Comparison of ENCODE assay signal across 11 cellular contexts in genomic region chr1:114113801-114114750, GRCh38. TPM values are rescaled to one million over a fixed set of nuclear protein-coding genes. Genes with fewer than 3 reads are reported as not detected.
DNase-seq lines count a peak whose midpoint lies in the region; ATAC-seq and TF ChIP-seq lines count a peak whose summit lies in the region.
"Had no signal": no experiment of that assay in that cellular context is flagged by ENCODE, and none has a peak within 500 bp of the region (broad histone marks: within the 10 kb centered on the region; RNA-seq: fewer than 3 reads in every experiment).

No MANE protein-coding gene starts in this region.

- no peaks in the 10 kb centered on the region for H3K27me3 Mint-ChIP-seq in activated CD8-positive, alpha-beta T cell treated with anti-CD3 and anti-CD28 coated beads, Interleukin-2, amount 10 ng/mL, durations not matched to agents 7 days and 5 days (ENCODE audit: low read depth)
- H3K27me3 Mint-ChIP-seq in activated CD8-positive, alpha-beta T cell treated with anti-CD3 and anti-CD28 coated beads for 36 hours = no peaks in the 10 kb centered on the region

- no peaks in the 10 kb centered on the region for H3K36me3 ChIP-seq in PC-9 (ENCODE audit: low read depth)

- H3K27ac Mint-ChIP-seq in activated CD8-positive, alpha-beta T cell treated with anti-CD3 and anti-CD28 coated beads, Interleukin-2, amount 10 ng/mL, durations not matched to agents 7 days and 5 days = peak overlapping the region; percentile 73
- H3K27ac Mint-ChIP-seq in activated CD8-positive, alpha-beta T cell treated with anti-CD3 and anti-CD28 coated beads for 36 hours = no peak overlapping the region
- H3K27ac Mint-ChIP-seq in stimulated activated effector memory CD8-positive, alpha-beta T cell treated with anti-CD3 and anti-CD28 coated beads, Interleukin-12 subunit alpha, Interleukin-12 subunit beta, amount 100 ng/mL, for 72 hours = peak overlapping the region; percentile 66

- no peak for DNase-seq in activated CD8-positive, alpha-beta T cell treated with anti-CD3 and anti-CD28 coated beads, Interleukin-2, amount 10 ng/mL, durations not matched to agents 7 days and 5 days
- no peak for DNase-seq in activated CD8-positive, alpha-beta T cell treated with anti-CD3 and anti-CD28 coated beads for 36 hours
- DNase-seq in PC-9 (peak; percentile 67 to 99), epithelial cell of esophagus (ENCODE audit: low read depth) (peak; percentile 82)
- no peak for DNase-seq in stimulated activated effector memory CD8-positive, alpha-beta T cell treated with anti-CD3 and anti-CD28 coated beads, Interleukin-12 subunit alpha, Interleukin-12 subunit beta, amount 100 ng/mL, for 72 hours (ENCODE audit: low spot score in 2 of 2)
- DNase-seq in activated CD8-positive, alpha-beta memory T cell treated with anti-CD3 and anti-CD28 coated beads for 24 hours = no peak
- DNase-seq: NCI-H1436 treated with DMSO at 0.1 percent for 48 hours; stimulated activated naive CD4-positive, alpha-beta T cell treated with Interleukin-2 at 50 U/mL for 16 hours had no signal

- H3K4me1 ChIP-seq in PC-9 (replicated peaks; ENCODE audit: insufficient read depth) = peaks cover 67% of the 10 kb centered on the region

- H3K4me3 Mint-ChIP-seq in activated CD8-positive, alpha-beta T cell treated with anti-CD3 and anti-CD28 coated beads, Interleukin-2, amount 10 ng/mL, durations not matched to agents 7 days and 5 days = no peak overlapping the region
- H3K4me3 Mint-ChIP-seq in activated CD8-positive, alpha-beta T cell treated with anti-CD3 and anti-CD28 coated beads for 36 hours = no peak overlapping the region
- H3K4me3 Mint-ChIP-seq in stimulated activated effector memory CD8-positive, alpha-beta T cell treated with anti-CD3 and anti-CD28 coated beads, Interleukin-12 subunit alpha, Interleukin-12 subunit beta, amount 100 ng/mL, for 72 hours = no peak overlapping the region

- H3K79me2 ChIP-seq in PC-9 (ENCODE audit: low read depth) = no peaks in the 10 kb centered on the region

- H3K9me2 ChIP-seq in PC-9 (ENCODE audit: insufficient read depth) = no peaks in the 10 kb centered on the region

- H3K4me2 ChIP-seq in PC-9 = peak overlapping the region; percentile 75

- POLR2A ChIA-PET in activated CD8-positive, alpha-beta T cell treated with anti-CD3 and anti-CD28 coated beads, Interleukin-2, amount 10 ng/mL, durations not matched to agents 7 days and 5 days (lab: Charles Lee) = no interaction called here
- POLR2A ChIA-PET in activated CD8-positive, alpha-beta T cell treated with anti-CD3 and anti-CD28 coated beads for 36 hours (lab: Charles Lee) = no interaction called here
- POLR2A ChIA-PET in PC-9 (lab: Charles Lee; ENCODE audit: unreplicated experiment) = interaction anchor here (0.6 kb wide), 1 partner anchor 1296 kb away, joined by 9 read pairs; no protein-coding TSS in a partner anchor

- peak overlapping the region; percentile 96 for H3K27ac ChIP-seq in PC-9

- H3K27me3 ChIP-seq in PC-9 (ENCODE audit: insufficient read depth, low read depth) = no peaks in the 10 kb centered on the region

- CTCF ChIA-PET in activated CD8-positive, alpha-beta T cell treated with anti-CD3 and anti-CD28 coated beads, Interleukin-2, amount 10 ng/mL, durations not matched to agents 7 days and 5 days (lab: Charles Lee) = no interaction called here
- CTCF ChIA-PET in activated CD8-positive, alpha-beta T cell treated with anti-CD3 and anti-CD28 coated beads for 36 hours (lab: Charles Lee) = no interaction called here
- CTCF ChIA-PET in PC-9 (lab: Charles Lee) = no interaction called here

- peak overlapping the region; percentile 17 for H2AFZ ChIP-seq in PC-9

- no peaks in the 10 kb centered on the region for H3K36me3 Mint-ChIP-seq in activated CD8-positive, alpha-beta T cell treated with anti-CD3 and anti-CD28 coated beads, Interleukin-2, amount 10 ng/mL, durations not matched to agents 7 days and 5 days (ENCODE audit: low read depth)
- no peaks in the 10 kb centered on the region for H3K36me3 Mint-ChIP-seq in activated CD8-positive, alpha-beta T cell treated with anti-CD3 and anti-CD28 coated beads for 36 hours (ENCODE audit: low read depth)
- no peaks in the 10 kb centered on the region for H3K36me3 Mint-ChIP-seq in stimulated activated effector memory CD8-positive, alpha-beta T cell treated with anti-CD3 and anti-CD28 coated beads, Interleukin-12 subunit alpha, Interleukin-12 subunit beta, amount 100 ng/mL, for 72 hours

- H3K9me3 ChIP-seq in PC-9 (ENCODE audit: insufficient read depth, low read depth) = no peaks in the 10 kb centered on the region

- no peaks in the 10 kb centered on the region for H3K9me3 Mint-ChIP-seq in activated CD8-positive, alpha-beta T cell treated with anti-CD3 and anti-CD28 coated beads, Interleukin-2, amount 10 ng/mL, durations not matched to agents 7 days and 5 days (ENCODE audit: insufficient read depth)
- H3K9me3 Mint-ChIP-seq in activated CD8-positive, alpha-beta T cell treated with anti-CD3 and anti-CD28 coated beads for 36 hours = no peaks in the 10 kb centered on the region
- H3K9me3 Mint-ChIP-seq in stimulated activated effector memory CD8-positive, alpha-beta T cell treated with anti-CD3 and anti-CD28 coated beads, Interleukin-12 subunit alpha, Interleukin-12 subunit beta, amount 100 ng/mL, for 72 hours = no peaks in the 10 kb centered on the region

- ATAC-seq in activated CD8-positive, alpha-beta T cell treated with anti-CD3 and anti-CD28 coated beads, Interleukin-2, amount 10 ng/mL, durations not matched to agents 7 days and 5 days = no peak
- no peak for ATAC-seq in activated CD8-positive, alpha-beta T cell treated with anti-CD3 and anti-CD28 coated beads for 36 hours
- ATAC-seq in stimulated activated effector memory CD8-positive, alpha-beta T cell treated with anti-CD3 and anti-CD28 coated beads, Interleukin-12 subunit alpha, Interleukin-12 subunit beta, amount 100 ng/mL, for 72 hours = peak; percentile 32
- ATAC-seq in HG02884 (IDR thresholded peaks at IDR 0.05; ENCODE audit: unreplicated experiment) = no peak
- no peak for ATAC-seq in HG03439 (IDR thresholded peaks at IDR 0.05; ENCODE audit: unreplicated experiment)

- no peak for TF ChIP-seq CTCF in activated CD8-positive, alpha-beta T cell treated with anti-CD3 and anti-CD28 coated beads for 36 hours (IDR thresholded peaks at IDR 0.05)
- 0 out of 2 replicates have a peak, but pooled peaks have one; percentile 6 for TF ChIP-seq CTCF in PC-9 (conservative IDR thresholded peaks at IDR 0.05)
- no peak for TF ChIP-seq CTCF in epithelial cell of esophagus (IDR thresholded peaks at IDR 0.05; ENCODE audit: insufficient read depth, low read depth, low read length, missing control alignments)

- BruUV-seq in PC-9 (replicated peaks; lab: Mats Ljungman, UMichigan) = no TSS peak

- H3K4me3 ChIP-seq in PC-9 (peak overlapping the region; percentile 22; the same call in 1 of the 2 replicates), epithelial cell of esophagus (ENCODE audit: low read length) (no peak overlapping the region)

- H3K4me1 Mint-ChIP-seq in activated CD8-positive, alpha-beta T cell treated with anti-CD3 and anti-CD28 coated beads, Interleukin-2, amount 10 ng/mL, durations not matched to agents 7 days and 5 days (ENCODE audit: low read depth) = peaks cover 21% of the 10 kb centered on the region
- peaks cover 3% of the 10 kb centered on the region for H3K4me1 Mint-ChIP-seq in activated CD8-positive, alpha-beta T cell treated with anti-CD3 and anti-CD28 coated beads for 36 hours (ENCODE audit: low read depth)
- H3K4me1 Mint-ChIP-seq in stimulated activated effector memory CD8-positive, alpha-beta T cell treated with anti-CD3 and anti-CD28 coated beads, Interleukin-12 subunit alpha, Interleukin-12 subunit beta, amount 100 ng/mL, for 72 hours = peaks cover 13% of the 10 kb centered on the region

- intact Hi-C loops in activated CD8-positive, alpha-beta T cell treated with anti-CD3 and anti-CD28 coated beads for 36 hours (cut with micrococcal nuclease) = no loop called here
- intact Hi-C loops in PC-9 (cut with micrococcal nuclease; ENCODE audit: unreplicated experiment) = no loop called here

- peaks cover 41% of the 10 kb centered on the region for H3F3A ChIP-seq in PC-9 (ENCODE audit: insufficient read depth, low read depth)

- H4K20me1 ChIP-seq in PC-9 (ENCODE audit: insufficient read depth) = no peaks in the 10 kb centered on the region

RNA-seq across cellular contexts. Expression of gene SYT6, which starts 39.6 kb away (rescaled TPM):
- total RNA-seq in activated CD8-positive, alpha-beta T cell treated with anti-CD3 and anti-CD28 coated beads, Interleukin-2, amount 10 ng/mL, durations not matched to agents 7 days and 5 days = not detected
- total RNA-seq in activated CD8-positive, alpha-beta T cell treated with anti-CD3 and anti-CD28 coated beads for 36 hours = not detected
- not detected in 2 replicates for total RNA-seq in PC-9 (2021)
- total RNA-seq: renal cortical epithelial cell had no signal

Comparison
In these comparisons a context has a peak if more than half of its experiments do, and no peak if none do; other contexts are left out.
1. DNase-seq: peak in PC-9 (2 of 2) and epithelial cell of esophagus (single experiment); none in activated CD8-positive, alpha-beta T cell treated with anti-CD3 and anti-CD28 coated beads, Interleukin-2, amount 10 ng/mL, durations not matched to agents 7 days and 5 days (single experiment), activated CD8-positive, alpha-beta T cell treated with anti-CD3 and anti-CD28 coated beads for 36 hours (single experiment), stimulated activated effector memory CD8-positive, alpha-beta T cell treated with anti-CD3 and anti-CD28 coated beads, Interleukin-12 subunit alpha, Interleukin-12 subunit beta, amount 100 ng/mL, for 72 hours (0 of 2) and activated CD8-positive, alpha-beta memory T cell treated with anti-CD3 and anti-CD28 coated beads for 24 hours (single experiment).